1 cellular context compared by ENCODE assay signal in genomic region chr5:95748133-95748532, GRCh38.
TF ChIP-seq lines count a peak whose summit lies in the region.

No MANE protein-coding gene starts in this region.

TF ChIP-seq in IMR-90, 13 proteins besides CTCF, POLR2A, EP300 and RAD21:
- TF ChIP-seq NFE2L2 (IDR thresholded peaks at IDR 0.05; ENCODE audit: low read depth, low read length) (no peak), SMC3 (IDR thresholded peaks at IDR 0.05; ENCODE audit: low read depth, low read length) (no peak), RCOR1 (IDR thresholded peaks at IDR 0.05; ENCODE audit: insufficient replicate concordance, low read length) (no peak), ELK1 (IDR thresholded peaks at IDR 0.05; ENCODE audit: borderline replicate concordance, low read depth, low read length) (no peak), RFX5 (IDR thresholded peaks at IDR 0.05; ENCODE audit: low read depth, low read length) (no peak), USF2 (IDR thresholded peaks at IDR 0.05; ENCODE audit: low read depth, low read length) (no peak), CHD1 (IDR thresholded peaks at IDR 0.05; ENCODE audit: low read depth, low read length) (no peak), FOS (IDR thresholded peaks at IDR 0.05; ENCODE audit: low read depth, low read length) (no peak), MAFK (IDR thresholded peaks at IDR 0.05; ENCODE audit: low read depth, low read length) (no peak), MXI1 (IDR thresholded peaks at IDR 0.05; ENCODE audit: borderline replicate concordance, low read depth, low read length) (no peak), MAZ (IDR thresholded peaks at IDR 0.05; ENCODE audit: borderline replicate concordance, low read depth, low read length) (no peak), CEBPB (IDR thresholded peaks at IDR 0.05; ENCODE audit: low read depth, low read length) (no peak), BHLHE40 (IDR thresholded peaks at IDR 0.05; ENCODE audit: low read depth, low read length) (no peak)
